ENCODE assay signal across 30 cellular contexts in the genomic region with DNA sequence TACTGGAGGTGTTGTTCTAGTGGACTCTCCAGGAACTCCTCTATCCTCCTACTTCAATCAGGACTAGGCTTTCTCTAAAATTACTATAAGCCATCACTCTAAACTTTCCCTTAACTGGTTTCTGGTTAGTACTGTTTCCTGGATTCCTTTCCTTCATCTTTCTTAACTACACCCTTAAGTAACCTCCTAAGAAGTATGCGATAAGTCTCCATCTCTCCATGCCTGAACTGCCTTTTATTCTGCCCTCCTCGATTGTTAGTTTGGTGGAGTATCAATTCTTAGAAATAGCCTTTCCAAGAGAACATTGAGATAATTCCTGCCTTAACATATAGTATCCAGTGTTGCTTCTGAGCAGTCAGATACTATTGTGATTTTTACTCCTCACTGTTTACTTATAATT.
"Had no signal": no experiment of that assay in that cellular context is flagged by ENCODE, and none has a peak within 500 bp of the region (broad histone marks: within the 10 kb centered on the region; RNA-seq: fewer than 3 reads in every experiment).

No MANE protein-coding gene starts in this region.

- DNase-seq: hypothalamus; immature natural killer cell; kidney; left colon; left lung; lower lobe of right lung; mammary epithelial cell; mesenchymal stem cell; naive B cell; natural killer cell; nucleus accumbens; retina; right cardiac atrium; stimulated activated CD4-positive, alpha-beta T cell treated with anti-CD3 and anti-CD28 coated beads, Interleukin-12 subunit alpha, Interleukin-12 subunit beta, amount 100 ng/mL, for 4 hours; stimulated activated CD4-positive, alpha-beta T cell treated with anti-CD3 and anti-CD28 coated beads, Interleukin-15, amount 100 ng/mL, for 24 hours; stimulated activated CD4-positive, alpha-beta T cell treated with anti-CD3 and anti-CD28 coated beads, Interleukin-2, amount 100 ng/mL, for 24 hours; stimulated activated CD4-positive, alpha-beta T cell treated with anti-CD3 and anti-CD28 coated beads, Interleukin-4, amount 100 ng/mL, for 1 hour; stimulated activated naive B cell treated with anti-CD40 and anti-IgM and Interleukin-4, amounts not matched to agents 10 μg/mL and 1 μg/mL and 100 μg/mL, for 72 hours; stimulated activated naive CD8-positive, alpha-beta T cell treated with anti-CD3 and anti-CD28 coated beads, Interleukin-15, Interleukin-2, amounts not matched to agents 100 U/mL and 50 U/mL, for 24 hours; stomach; testis; thyroid gland; transverse colon; upper lobe of left lung had no signal

- ATAC-seq: left colon; left lung; lower lobe of right lung; natural killer cell; sciatic nerve; stimulated activated naive B cell treated with anti-CD40 and anti-IgM and Interleukin-4, amounts not matched to agents 10 μg/mL and 1 μg/mL and 100 μg/mL, for 72 hours; stimulated activated naive CD8-positive, alpha-beta T cell treated with anti-CD3 and anti-CD28 coated beads, Interleukin-15, Interleukin-2, amounts not matched to agents 100 U/mL and 50 U/mL, for 24 hours had no signal

- H3K9me3 ChIP-seq: left lung, lower lobe of right lung, prostate gland, stomach, testis, thyroid gland, transverse colon, upper lobe of left lung, vagina had no signal

- H3K9ac ChIP-seq: parathyroid adenoma had no signal

- H2AFZ ChIP-seq: parathyroid adenoma had no signal

- H3K79me2 ChIP-seq: parathyroid adenoma had no signal

- H3K36me3 ChIP-seq: left lung, lower lobe of right lung, prostate gland, stomach, thyroid gland, transverse colon, upper lobe of left lung, vagina had no signal

- H3K27me3 ChIP-seq: left lung, stomach, testis, thyroid gland, transverse colon, upper lobe of left lung, vagina had no signal

- H3K27ac ChIP-seq: left lung, lower lobe of right lung, parathyroid adenoma, prostate gland, skin epidermis, stomach, testis, thyroid gland, transverse colon, vagina had no signal

- H3K4me1 ChIP-seq: left lung, lower lobe of right lung, parathyroid adenoma, prostate gland, testis, thyroid gland, vagina had no signal

- H3K4me3 ChIP-seq: left lung, lower lobe of right lung, prostate gland, skin epidermis, stomach, testis, thyroid gland, transverse colon, upper lobe of left lung, vagina had no signal

- FAIRE-seq: islet of Langerhans had no signal
